ENCODE assay signal across 1 cellular context in the genomic region with DNA sequence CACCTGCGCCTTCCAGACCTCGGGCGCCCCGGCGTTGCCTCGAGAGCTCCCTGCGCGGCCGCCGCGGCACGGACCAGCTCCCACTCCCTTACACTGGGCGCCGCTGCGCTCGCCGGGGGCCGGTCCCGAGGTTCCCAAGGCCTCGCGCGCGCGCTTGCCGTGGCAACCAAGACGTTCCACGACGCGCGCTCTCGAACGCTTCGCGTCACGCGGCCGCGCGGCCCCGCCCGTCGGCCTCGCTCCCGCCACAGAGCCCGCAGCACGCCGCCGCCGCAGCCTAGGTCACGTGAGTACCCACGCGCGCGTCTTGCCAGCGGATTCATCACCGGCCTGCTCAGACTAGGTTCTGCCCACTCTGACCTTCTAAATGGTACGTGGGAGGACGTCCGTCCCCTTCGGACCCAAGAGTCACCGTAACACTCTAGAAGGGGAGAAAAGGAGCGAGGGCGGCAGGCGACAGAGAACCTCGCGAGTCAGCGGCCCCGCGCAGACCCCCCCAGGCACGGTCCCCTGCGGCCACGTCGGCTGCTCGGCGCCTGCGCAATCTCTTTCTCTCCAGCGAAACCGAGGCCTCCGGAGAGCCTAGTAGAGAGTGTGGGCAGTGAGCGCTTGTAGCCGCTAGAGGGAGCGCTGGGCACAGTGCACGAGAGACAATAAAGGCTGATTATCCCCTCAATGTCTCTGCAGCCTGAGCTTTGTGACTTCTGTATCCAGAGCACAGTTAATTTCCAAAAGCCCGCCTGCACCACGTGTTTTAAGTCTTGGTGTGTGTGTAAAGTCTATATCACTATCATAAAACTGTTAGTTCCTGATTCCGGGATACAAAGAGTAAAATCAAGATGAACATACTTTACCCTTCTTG.
A peak's percentile ranks its signal among the peaks of the same experiment; 100 is the strongest.
TF ChIP-seq lines count a peak whose summit lies in the region.

A gene with protein sequence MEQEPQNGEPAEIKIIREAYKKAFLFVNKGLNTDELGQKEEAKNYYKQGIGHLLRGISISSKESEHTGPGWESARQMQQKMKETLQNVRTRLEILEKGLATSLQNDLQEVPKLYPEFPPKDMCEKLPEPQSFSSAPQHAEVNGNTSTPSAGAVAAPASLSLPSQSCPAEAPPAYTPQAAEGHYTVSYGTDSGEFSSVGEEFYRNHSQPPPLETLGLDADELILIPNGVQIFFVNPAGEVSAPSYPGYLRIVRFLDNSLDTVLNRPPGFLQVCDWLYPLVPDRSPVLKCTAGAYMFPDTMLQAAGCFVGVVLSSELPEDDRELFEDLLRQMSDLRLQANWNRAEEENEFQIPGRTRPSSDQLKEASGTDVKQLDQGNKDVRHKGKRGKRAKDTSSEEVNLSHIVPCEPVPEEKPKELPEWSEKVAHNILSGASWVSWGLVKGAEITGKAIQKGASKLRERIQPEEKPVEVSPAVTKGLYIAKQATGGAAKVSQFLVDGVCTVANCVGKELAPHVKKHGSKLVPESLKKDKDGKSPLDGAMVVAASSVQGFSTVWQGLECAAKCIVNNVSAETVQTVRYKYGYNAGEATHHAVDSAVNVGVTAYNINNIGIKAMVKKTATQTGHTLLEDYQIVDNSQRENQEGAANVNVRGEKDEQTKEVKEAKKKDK (minus strand): TSS at position 173 of the 862 bp plus-strand sequence. CDS start 10,564 bp downstream, outside the sequence.

TF ChIP-seq in K562, 482 proteins besides CTCF, POLR2A, EP300 and RAD21 (continued from another document and continues in another):
- TF ChIP-seq PRPF4 (IDR thresholded peaks at IDR 0.05; ENCODE audit: insufficient read depth, low read depth, low read length, poor library complexity, severe bottlenecking) (no peak), ZNF717 (CRISPR knock-in tag; IDR thresholded peaks at IDR 0.05) (no peak), ZNF436 (CRISPR knock-in tag; IDR thresholded peaks at IDR 0.05) (no peak), CHD4 (IDR thresholded peaks at IDR 0.05; ENCODE audit: insufficient read depth, insufficient replicate concordance, low read depth, low read length, poor library complexity, severe bottlenecking) (no peak), PHF8 (IDR thresholded peaks at IDR 0.05; ENCODE audit: borderline replicate concordance, low read length) (peak; percentile 60; the same call in 1 of the 2 replicates), SIRT6 (IDR thresholded peaks at IDR 0.05; ENCODE audit: low read depth, low read length) (no peak), KDM1A (IDR thresholded peaks at IDR 0.05) (no peak), SRSF3 (IDR thresholded peaks at IDR 0.05; ENCODE audit: insufficient read depth, low read length) (no peak), SRSF1 (IDR thresholded peaks at IDR 0.05; ENCODE audit: low read depth, low read length) (no peak), ZNF644 (tag; IDR thresholded peaks at IDR 0.05; ENCODE audit: low read depth) (no peak), HDAC8 (tag; IDR thresholded peaks at IDR 0.05) (no peak), ZNF79 (CRISPR knock-in tag; IDR thresholded peaks at IDR 0.05; ENCODE audit: low read depth) (no peak), CREB1 (IDR thresholded peaks at IDR 0.05) (peak; percentile 15; the same call in 1 of the 2 replicates), CREB1 (CRISPR knock-in tag; IDR thresholded peaks at IDR 0.05) (0 out of 2 replicates have a peak, but pooled peaks have one; percentile 31), SMARCB1 (IDR thresholded peaks at IDR 0.05; ENCODE audit: insufficient read length, low read depth) (no peak), SRF (CRISPR knock-in tag; IDR thresholded peaks at IDR 0.05) (no peak), ZBTB7A (IDR thresholded peaks at IDR 0.05; ENCODE audit: borderline replicate concordance, control insufficient read depth, low read depth, low read length) (no peak), ZNF263 (CRISPR knock-in tag; IDR thresholded peaks at IDR 0.05; ENCODE audit: borderline replicate concordance) (peak; percentile 48; the same call in 1 of the 2 replicates), MAFG (tag; conservative IDR thresholded peaks at IDR 0.05) (no peak), NFIC (IDR thresholded peaks at IDR 0.05) (peak; percentile 6; the same call in 1 of the 2 replicates), ZC3H4 (CRISPR knock-in tag; IDR thresholded peaks at IDR 0.05; ENCODE audit: borderline replicate concordance) (no peak), NR2F6 (CRISPR knock-in tag; IDR thresholded peaks at IDR 0.05) (no peak), KLF16 (IDR thresholded peaks at IDR 0.05) (0 out of 2 replicates have a peak, but pooled peaks have one; percentile 31), ARHGAP35 (IDR thresholded peaks at IDR 0.05; ENCODE audit: partially characterized antibody) (no peak), FOS (IDR thresholded peaks at IDR 0.05; ENCODE audit: extremely low read depth, insufficient read length) (no peak), MTA3 (IDR thresholded peaks at IDR 0.05; ENCODE audit: borderline replicate concordance) (peak; percentile 76; the same call in 1 of the 2 replicates), RBM14 (IDR thresholded peaks at IDR 0.05; ENCODE audit: borderline replicate concordance, insufficient read depth, low read depth, low read length) (no peak), BRF1 (IDR thresholded peaks at IDR 0.05; ENCODE audit: borderline replicate concordance, extremely low read depth, insufficient read length) (no peak), RBFOX2 (IDR thresholded peaks at IDR 0.05; ENCODE audit: low read depth, low read length) (peak; percentile 90), WHSC1 (IDR thresholded peaks at IDR 0.05; ENCODE audit: low read length) (no peak), ATF1 (CRISPR knock-in tag; IDR thresholded peaks at IDR 0.05) (no peak), ATF1 (tag; IDR thresholded peaks at IDR 0.05) (peak; percentile 74), ZNF384 (IDR thresholded peaks at IDR 0.05; ENCODE audit: low read depth, low read length) (no peak), PCBP1 (IDR thresholded peaks at IDR 0.05; ENCODE audit: low read depth, low read length, poor library complexity, severe bottlenecking) (peak; percentile 51), NRF1 (conservative IDR thresholded peaks at IDR 0.05 in 1 of 2, IDR thresholded peaks at IDR 0.05 in 1 of 2) (peak; percentile 90 to 92), FOXP1 (CRISPR knock-in tag; IDR thresholded peaks at IDR 0.05) (peak; percentile 87), TBL1XR1 (IDR thresholded peaks at IDR 0.05; ENCODE audit: low read length in 2 of 2) (no peak), ZNF76 (CRISPR knock-in tag; IDR thresholded peaks at IDR 0.05; ENCODE audit: borderline replicate concordance) (no peak), GABPB1 (CRISPR knock-in tag; IDR thresholded peaks at IDR 0.05) (peak; percentile 4; the same call in 1 of the 2 replicates), IFI16 (CRISPR knock-in tag; IDR thresholded peaks at IDR 0.05) (no peak), CBFB (CRISPR knock-in tag; IDR thresholded peaks at IDR 0.05) (no peak)
- TF ChIP-seq, protein P1, sequence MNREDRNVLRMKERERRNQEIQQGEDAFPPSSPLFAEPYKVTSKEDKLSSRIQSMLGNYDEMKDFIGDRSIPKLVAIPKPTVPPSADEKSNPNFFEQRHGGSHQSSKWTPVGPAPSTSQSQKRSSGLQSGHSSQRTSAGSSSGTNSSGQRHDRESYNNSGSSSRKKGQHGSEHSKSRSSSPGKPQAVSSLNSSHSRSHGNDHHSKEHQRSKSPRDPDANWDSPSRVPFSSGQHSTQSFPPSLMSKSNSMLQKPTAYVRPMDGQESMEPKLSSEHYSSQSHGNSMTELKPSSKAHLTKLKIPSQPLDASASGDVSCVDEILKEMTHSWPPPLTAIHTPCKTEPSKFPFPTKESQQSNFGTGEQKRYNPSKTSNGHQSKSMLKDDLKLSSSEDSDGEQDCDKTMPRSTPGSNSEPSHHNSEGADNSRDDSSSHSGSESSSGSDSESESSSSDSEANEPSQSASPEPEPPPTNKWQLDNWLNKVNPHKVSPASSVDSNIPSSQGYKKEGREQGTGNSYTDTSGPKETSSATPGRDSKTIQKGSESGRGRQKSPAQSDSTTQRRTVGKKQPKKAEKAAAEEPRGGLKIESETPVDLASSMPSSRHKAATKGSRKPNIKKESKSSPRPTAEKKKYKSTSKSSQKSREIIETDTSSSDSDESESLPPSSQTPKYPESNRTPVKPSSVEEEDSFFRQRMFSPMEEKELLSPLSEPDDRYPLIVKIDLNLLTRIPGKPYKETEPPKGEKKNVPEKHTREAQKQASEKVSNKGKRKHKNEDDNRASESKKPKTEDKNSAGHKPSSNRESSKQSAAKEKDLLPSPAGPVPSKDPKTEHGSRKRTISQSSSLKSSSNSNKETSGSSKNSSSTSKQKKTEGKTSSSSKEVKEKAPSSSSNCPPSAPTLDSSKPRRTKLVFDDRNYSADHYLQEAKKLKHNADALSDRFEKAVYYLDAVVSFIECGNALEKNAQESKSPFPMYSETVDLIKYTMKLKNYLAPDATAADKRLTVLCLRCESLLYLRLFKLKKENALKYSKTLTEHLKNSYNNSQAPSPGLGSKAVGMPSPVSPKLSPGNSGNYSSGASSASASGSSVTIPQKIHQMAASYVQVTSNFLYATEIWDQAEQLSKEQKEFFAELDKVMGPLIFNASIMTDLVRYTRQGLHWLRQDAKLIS (CRISPR knock-in tag; IDR thresholded peaks at IDR 0.05): 0 out of 2 replicates have a peak, but pooled peaks have one; percentile 66
- TF ChIP-seq, protein P2, sequence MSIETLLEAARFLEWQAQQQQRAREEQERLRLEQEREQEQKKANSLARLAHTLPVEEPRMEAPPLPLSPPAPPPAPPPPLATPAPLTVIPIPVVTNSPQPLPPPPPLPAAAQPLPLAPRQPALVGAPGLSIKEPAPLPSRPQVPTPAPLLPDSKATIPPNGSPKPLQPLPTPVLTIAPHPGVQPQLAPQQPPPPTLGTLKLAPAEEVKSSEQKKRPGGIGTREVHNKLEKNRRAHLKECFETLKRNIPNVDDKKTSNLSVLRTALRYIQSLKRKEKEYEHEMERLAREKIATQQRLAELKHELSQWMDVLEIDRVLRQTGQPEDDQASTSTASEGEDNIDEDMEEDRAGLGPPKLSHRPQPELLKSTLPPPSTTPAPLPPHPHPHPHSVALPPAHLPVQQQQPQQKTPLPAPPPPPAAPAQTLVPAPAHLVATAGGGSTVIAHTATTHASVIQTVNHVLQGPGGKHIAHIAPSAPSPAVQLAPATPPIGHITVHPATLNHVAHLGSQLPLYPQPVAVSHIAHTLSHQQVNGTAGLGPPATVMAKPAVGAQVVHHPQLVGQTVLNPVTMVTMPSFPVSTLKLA (conservative IDR thresholded peaks at IDR 0.05): peak; percentile 61 to 70
- TF ChIP-seq, protein P3, sequence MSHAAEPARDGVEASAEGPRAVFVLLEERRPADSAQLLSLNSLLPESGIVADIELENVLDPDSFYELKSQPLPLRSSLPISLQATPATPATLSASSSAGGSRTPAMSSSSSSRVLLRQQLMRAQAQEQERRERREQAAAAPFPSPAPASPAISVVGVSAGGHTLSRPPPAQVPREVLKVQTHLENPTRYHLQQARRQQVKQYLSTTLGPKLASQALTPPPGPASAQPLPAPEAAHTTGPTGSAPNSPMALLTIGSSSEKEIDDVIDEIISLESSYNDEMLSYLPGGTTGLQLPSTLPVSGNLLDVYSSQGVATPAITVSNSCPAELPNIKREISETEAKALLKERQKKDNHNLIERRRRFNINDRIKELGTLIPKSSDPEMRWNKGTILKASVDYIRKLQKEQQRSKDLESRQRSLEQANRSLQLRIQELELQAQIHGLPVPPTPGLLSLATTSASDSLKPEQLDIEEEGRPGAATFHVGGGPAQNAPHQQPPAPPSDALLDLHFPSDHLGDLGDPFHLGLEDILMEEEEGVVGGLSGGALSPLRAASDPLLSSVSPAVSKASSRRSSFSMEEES (CRISPR knock-in tag; IDR thresholded peaks at IDR 0.05): peak; percentile 95
- TF ChIP-seq, protein P4, sequence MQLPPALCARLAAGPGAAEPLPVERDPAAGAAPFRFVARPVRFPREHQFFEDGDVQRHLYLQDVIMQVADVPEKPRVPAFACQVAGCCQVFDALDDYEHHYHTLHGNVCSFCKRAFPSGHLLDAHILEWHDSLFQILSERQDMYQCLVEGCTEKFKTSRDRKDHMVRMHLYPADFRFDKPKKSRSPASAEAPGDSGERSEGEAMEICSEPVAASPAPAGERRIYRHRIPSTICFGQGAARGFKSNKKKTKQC (CRISPR knock-in tag; IDR thresholded peaks at IDR 0.05): 0 out of 2 replicates have a peak, but pooled peaks have one; percentile 72
- TF ChIP-seq, protein P5, sequence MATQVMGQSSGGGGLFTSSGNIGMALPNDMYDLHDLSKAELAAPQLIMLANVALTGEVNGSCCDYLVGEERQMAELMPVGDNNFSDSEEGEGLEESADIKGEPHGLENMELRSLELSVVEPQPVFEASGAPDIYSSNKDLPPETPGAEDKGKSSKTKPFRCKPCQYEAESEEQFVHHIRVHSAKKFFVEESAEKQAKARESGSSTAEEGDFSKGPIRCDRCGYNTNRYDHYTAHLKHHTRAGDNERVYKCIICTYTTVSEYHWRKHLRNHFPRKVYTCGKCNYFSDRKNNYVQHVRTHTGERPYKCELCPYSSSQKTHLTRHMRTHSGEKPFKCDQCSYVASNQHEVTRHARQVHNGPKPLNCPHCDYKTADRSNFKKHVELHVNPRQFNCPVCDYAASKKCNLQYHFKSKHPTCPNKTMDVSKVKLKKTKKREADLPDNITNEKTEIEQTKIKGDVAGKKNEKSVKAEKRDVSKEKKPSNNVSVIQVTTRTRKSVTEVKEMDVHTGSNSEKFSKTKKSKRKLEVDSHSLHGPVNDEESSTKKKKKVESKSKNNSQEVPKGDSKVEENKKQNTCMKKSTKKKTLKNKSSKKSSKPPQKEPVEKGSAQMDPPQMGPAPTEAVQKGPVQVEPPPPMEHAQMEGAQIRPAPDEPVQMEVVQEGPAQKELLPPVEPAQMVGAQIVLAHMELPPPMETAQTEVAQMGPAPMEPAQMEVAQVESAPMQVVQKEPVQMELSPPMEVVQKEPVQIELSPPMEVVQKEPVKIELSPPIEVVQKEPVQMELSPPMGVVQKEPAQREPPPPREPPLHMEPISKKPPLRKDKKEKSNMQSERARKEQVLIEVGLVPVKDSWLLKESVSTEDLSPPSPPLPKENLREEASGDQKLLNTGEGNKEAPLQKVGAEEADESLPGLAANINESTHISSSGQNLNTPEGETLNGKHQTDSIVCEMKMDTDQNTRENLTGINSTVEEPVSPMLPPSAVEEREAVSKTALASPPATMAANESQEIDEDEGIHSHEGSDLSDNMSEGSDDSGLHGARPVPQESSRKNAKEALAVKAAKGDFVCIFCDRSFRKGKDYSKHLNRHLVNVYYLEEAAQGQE (CRISPR knock-in tag; IDR thresholded peaks at IDR 0.05; ENCODE audit: low read depth): no peak
- TF ChIP-seq, protein P6, sequence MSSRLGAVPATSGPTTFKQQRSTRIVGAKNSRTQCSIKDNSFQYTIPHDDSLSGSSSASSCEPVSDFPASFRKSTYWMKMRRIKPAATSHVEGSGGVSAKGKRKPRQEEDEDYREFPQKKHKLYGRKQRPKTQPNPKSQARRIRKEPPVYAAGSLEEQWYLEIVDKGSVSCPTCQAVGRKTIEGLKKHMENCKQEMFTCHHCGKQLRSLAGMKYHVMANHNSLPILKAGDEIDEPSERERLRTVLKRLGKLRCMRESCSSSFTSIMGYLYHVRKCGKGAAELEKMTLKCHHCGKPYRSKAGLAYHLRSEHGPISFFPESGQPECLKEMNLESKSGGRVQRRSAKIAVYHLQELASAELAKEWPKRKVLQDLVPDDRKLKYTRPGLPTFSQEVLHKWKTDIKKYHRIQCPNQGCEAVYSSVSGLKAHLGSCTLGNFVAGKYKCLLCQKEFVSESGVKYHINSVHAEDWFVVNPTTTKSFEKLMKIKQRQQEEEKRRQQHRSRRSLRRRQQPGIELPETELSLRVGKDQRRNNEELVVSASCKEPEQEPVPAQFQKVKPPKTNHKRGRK (tag; IDR thresholded peaks at IDR 0.05): no peak
- TF ChIP-seq, protein P7, sequence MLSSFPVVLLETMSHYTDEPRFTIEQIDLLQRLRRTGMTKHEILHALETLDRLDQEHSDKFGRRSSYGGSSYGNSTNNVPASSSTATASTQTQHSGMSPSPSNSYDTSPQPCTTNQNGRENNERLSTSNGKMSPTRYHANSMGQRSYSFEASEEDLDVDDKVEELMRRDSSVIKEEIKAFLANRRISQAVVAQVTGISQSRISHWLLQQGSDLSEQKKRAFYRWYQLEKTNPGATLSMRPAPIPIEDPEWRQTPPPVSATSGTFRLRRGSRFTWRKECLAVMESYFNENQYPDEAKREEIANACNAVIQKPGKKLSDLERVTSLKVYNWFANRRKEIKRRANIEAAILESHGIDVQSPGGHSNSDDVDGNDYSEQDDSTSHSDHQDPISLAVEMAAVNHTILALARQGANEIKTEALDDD (IDR thresholded peaks at IDR 0.05): no peak
